8 cellular contexts compared by ENCODE assay signal in the genomic region with DNA sequence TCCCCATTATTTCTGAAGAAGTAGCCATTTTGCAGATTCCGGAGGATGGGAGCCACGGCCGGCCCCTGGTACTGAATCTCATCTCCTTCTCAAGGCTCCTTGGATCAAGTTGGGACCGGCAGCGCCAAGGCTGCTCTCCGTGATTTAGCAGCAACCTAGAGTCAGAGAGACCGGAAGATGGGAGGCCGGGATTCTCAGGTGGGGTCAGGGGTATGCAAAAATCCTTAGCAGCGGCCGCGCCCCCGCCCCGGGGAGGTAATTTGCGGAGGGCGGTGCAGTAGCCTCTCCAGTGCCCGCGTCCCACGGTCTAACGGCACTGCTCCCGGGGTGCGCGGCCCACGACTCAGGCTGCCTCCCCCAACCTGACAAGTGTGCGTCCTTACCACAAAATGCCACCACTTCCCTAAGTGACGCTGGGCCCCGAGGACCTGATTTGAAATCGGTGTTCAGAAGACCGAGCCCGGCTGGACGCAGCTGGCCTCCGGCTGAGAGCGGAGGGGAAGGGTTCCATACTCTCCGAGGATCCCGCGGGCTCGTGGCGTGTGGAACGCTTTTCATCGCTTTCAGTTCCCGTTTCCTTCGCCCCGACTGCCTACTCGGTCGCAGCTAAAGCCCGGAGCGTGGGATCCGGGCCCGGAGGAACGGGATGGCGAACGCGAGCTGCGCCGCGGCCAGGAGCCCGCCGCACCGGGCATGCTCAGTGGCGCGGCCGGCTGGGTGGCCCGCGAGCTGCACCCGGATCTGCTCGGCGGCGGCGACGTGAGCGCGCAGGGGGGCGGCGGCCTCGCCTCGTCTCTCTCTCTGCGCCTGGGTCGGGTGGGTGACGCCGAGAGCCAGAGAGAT.
DNase-seq lines count a peak whose midpoint lies in the region; ATAC-seq and TF ChIP-seq lines count a peak whose summit lies in the region.

A gene with protein sequence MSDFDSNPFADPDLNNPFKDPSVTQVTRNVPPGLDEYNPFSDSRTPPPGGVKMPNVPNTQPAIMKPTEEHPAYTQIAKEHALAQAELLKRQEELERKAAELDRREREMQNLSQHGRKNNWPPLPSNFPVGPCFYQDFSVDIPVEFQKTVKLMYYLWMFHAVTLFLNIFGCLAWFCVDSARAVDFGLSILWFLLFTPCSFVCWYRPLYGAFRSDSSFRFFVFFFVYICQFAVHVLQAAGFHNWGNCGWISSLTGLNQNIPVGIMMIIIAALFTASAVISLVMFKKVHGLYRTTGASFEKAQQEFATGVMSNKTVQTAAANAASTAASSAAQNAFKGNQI (plus strand): TSS at position 787 of the 843 bp plus-strand sequence. CDS start 55 bp downstream, at position 842.

- DNase-seq in AG09319 (ENCODE audit: extremely low read depth, low read depth) (peak; percentile 82), NCI-H345 (lab: John Stamatoyannopoulos, UW) (peak; percentile 88), islet precursor cell (peak; percentile 95)
- DNase-seq in activated CD4-positive, CD25-positive, alpha-beta regulatory T cell (lab: John Stamatoyannopoulos, UW), result peak; percentile 82 to 88 (median 85)
- peak; percentile 94 for DNase-seq in central memory CD4-positive, alpha-beta T cell
- peak; percentile 84 to 92 (median 89) for DNase-seq in stimulated activated CD4-positive, alpha-beta T cell treated with anti-CD3 and anti-CD28 coated beads, Interleukin-12 subunit alpha, Interleukin-12 subunit beta, amount 100 ng/mL, for 48 hours (ENCODE audit: low read depth in 2 of 3, low spot score in 1 of 3)

- ATAC-seq in GM18909 (IDR thresholded peaks at IDR 0.05; ENCODE audit: poor library complexity, unreplicated experiment) (peak; percentile 84), HG03175 (IDR thresholded peaks at IDR 0.05; ENCODE audit: unreplicated experiment) (peak; percentile 81)

- TF ChIP-seq CTCF in AG09319 (IDR thresholded peaks at IDR 0.05; ENCODE audit: low read depth, low read length), result no peak

Comparison
In these comparisons a context has a peak if more than half of its experiments do, and no peak if none do; other contexts are left out.
1. Peak in every context shown above with its lines: DNase-seq and ATAC-seq.